ENCODE assay signal across 10 cellular contexts in genomic region chr20:32527447-32528055, GRCh38. TPM values are rescaled to one million over a fixed set of nuclear protein-coding genes. Genes with fewer than 3 reads are reported as not detected.
DNase-seq lines count a peak whose midpoint lies in the region; ATAC-seq, FAIRE-seq and TF ChIP-seq lines count a peak whose summit lies in the region.
"Had no signal": no experiment of that assay in that cellular context is flagged by ENCODE, and none has a peak within 500 bp of the region (broad histone marks: within the 10 kb centered on the region; RNA-seq: fewer than 3 reads in every experiment).

No MANE protein-coding gene starts in this region.

- TF ChIP-seq EP300 in SK-N-SH (IDR thresholded peaks at IDR 0.05; ENCODE audit: borderline replicate concordance in 1 of 2, low read depth in 1 of 2, low read length in 1 of 2) (no peak), K562 (IDR thresholded peaks at IDR 0.05; ENCODE audit: low read length) (no peak)

- no peaks in the 10 kb centered on the region for H3F3A ChIP-seq in SK-N-SH (replicated peaks; ENCODE audit: insufficient read depth)
- no peaks in the 10 kb centered on the region for H3F3A ChIP-seq in Loucy (ENCODE audit: low read depth)

- H3K4me3 ChIP-seq in SK-N-SH (ENCODE audit: low read depth in 2 of 2, low read length in 1 of 2) (no peak overlapping the region), Loucy (ENCODE audit: low read length, poor library complexity, severe bottlenecking) (no peak overlapping the region), K562 (no peak overlapping the region), neuronal stem cell (ENCODE audit: low read length in 2 of 2) (no peak overlapping the region), small intestine (ENCODE audit: low read depth in 1 of 2, low read length in 2 of 2) (no peak overlapping the region)
- H3K4me3 ChIP-seq: upper lobe of left lung had no signal

- H4K20me1 ChIP-seq in SK-N-SH (ENCODE audit: insufficient read depth) (no peaks in the 10 kb centered on the region), Loucy (ENCODE audit: insufficient read depth, low read length, poor library complexity, severe bottlenecking) (peaks cover 6% of the 10 kb centered on the region), K562 (replicated peaks; ENCODE audit: control insufficient read depth, insufficient read depth, low read length) (no peaks in the 10 kb centered on the region; the same call in 1 of the 2 replicates)

- no peak overlapping the region for H4K8ac ChIP-seq in neuronal stem cell (ENCODE audit: low read depth, low read length)

- H3K79me1 ChIP-seq in neuronal stem cell (ENCODE audit: low read depth, low read length), result no peaks in the 10 kb centered on the region

- TF ChIP-seq POLR2A in K562 (conservative IDR thresholded peaks at IDR 0.05), result no peak

- H3K79me2 ChIP-seq in SK-N-SH (ENCODE audit: insufficient read depth), result no peaks in the 10 kb centered on the region
- peaks cover 89% of the 10 kb centered on the region for H3K79me2 ChIP-seq in Loucy (ENCODE audit: insufficient read depth, low read length)
- H3K79me2 ChIP-seq in K562 (ENCODE audit: control insufficient read depth, insufficient read depth, low read length), result peaks cover 24% of the 10 kb centered on the region

- no TSS peak for BruUV-seq in K562 (replicated peaks; lab: Mats Ljungman, UMichigan)

- no peak overlapping the region for H3K9ac ChIP-seq in SK-N-SH
- H3K9ac ChIP-seq in Loucy (ENCODE audit: low read depth, low read length, poor library complexity, severe bottlenecking), result peak overlapping the region; percentile 44
- H3K9ac ChIP-seq in K562 (ENCODE audit: insufficient read depth in 1 of 2, low read depth in 2 of 2, low read length in 2 of 2), result peak overlapping the region in 1 of 2 experiments; percentile 56; a peak in 2 of 4 replicates
- H3K9ac ChIP-seq in neuronal stem cell (ENCODE audit: low read depth, low read length, poor library complexity), result no peak overlapping the region

- H3K4me1 ChIP-seq in SK-N-SH (ENCODE audit: control insufficient read depth in 1 of 2, insufficient read depth in 2 of 2, low read depth in 1 of 2, low read length in 1 of 2) (peaks cover 0 to 63% of the 10 kb centered on the region in 2 experiments; a peak in 1 of 4 replicates), Loucy (ENCODE audit: insufficient read depth, low read length, poor library complexity, severe bottlenecking) (peaks cover 80% of the 10 kb centered on the region), K562 (replicated peaks in 1 of 2; ENCODE audit: control insufficient read depth in 2 of 2, insufficient read depth in 2 of 2, low read length in 2 of 2) (peaks cover 12 to 38% of the 10 kb centered on the region in 2 experiments; a peak in 4 of 5 replicates), neuronal stem cell (ENCODE audit: control insufficient read depth in 2 of 2, insufficient read depth in 1 of 2, low read depth in 1 of 2, low read length in 2 of 2) (peaks cover 15 to 16% of the 10 kb centered on the region in 2 donors), small intestine (ENCODE audit: control insufficient read depth in 2 of 2, insufficient read depth in 1 of 2, low read depth in 1 of 2, low read length in 1 of 2) (no peaks in the 10 kb centered on the region)

- peak overlapping the region; percentile 34 for H2BK15ac ChIP-seq in neuronal stem cell (ENCODE audit: low read length)

- peak overlapping the region in 1 of 2 experiments; percentile 86; a peak in 2 of 4 replicates for H3K27ac ChIP-seq in SK-N-SH (ENCODE audit: low read depth in 2 of 2, low read length in 1 of 2)
- H3K27ac ChIP-seq in K562 (ENCODE audit: extremely low read depth, low read depth, low read length), result no peak overlapping the region
- no peak overlapping the region for H3K27ac ChIP-seq in neuronal stem cell (replicated peaks; ENCODE audit: low read length)
- H3K27ac ChIP-seq in small intestine (ENCODE audit: low read depth in 1 of 2, low read length in 1 of 2), result no peak overlapping the region

- 47% methylated on average over 23 of the region's 24 CpGs for WGBS in SK-N-SH (ENCODE audit: low lambda C conversion rate)
- 90% methylated on average over 15 of the region's 24 CpGs for WGBS in K562 (ENCODE audit: insufficient coverage, low coverage, missing lambda C conversion rate)
- no CpG with 5 or more reads among the region's 24 CpGs for WGBS in neuronal stem cell (ENCODE audit: extremely low coverage in 2 of 2, insufficient read length in 2 of 2, insufficient replicate concordance in 1 of 2), 2 donors
- 65 to 73% (median 69%) methylated on average over 24 of the region's 24 CpGs for WGBS in small intestine, 3 donors

- H2AK5ac ChIP-seq in neuronal stem cell (ENCODE audit: low read depth, low read length), result peak overlapping the region; percentile 51

- no peak overlapping the region for H4K91ac ChIP-seq in neuronal stem cell (ENCODE audit: low read depth, low read length, poor library complexity)

- TF ChIP-seq RAD21 in SK-N-SH (IDR thresholded peaks at IDR 0.05; ENCODE audit: low read length) (no peak), K562 (CRISPR knock-in tag; conservative IDR thresholded peaks at IDR 0.05 in 1 of 2, IDR thresholded peaks at IDR 0.05 in 1 of 2) (no peak)

- POLR2A ChIA-PET in SK-N-SH (lab: Yijun Ruan, JAX), result interaction anchor here (0.7 to 1.2 kb wide), 3 partner anchors 13 to 100 kb away, joined by 3 to 4 read pairs (median 3); no protein-coding TSS in a partner anchor
- POLR2A ChIA-PET in K562 (lab: Yijun Ruan, JAX), result interaction anchor here (1.3 kb wide), 1 partner anchor 12 kb away, joined by 3 read pairs; no protein-coding TSS in a partner anchor

- no peak overlapping the region for H3K14ac ChIP-seq in neuronal stem cell (ENCODE audit: low read length)

- H3K4me2 ChIP-seq in SK-N-SH (no peak overlapping the region), Loucy (ENCODE audit: low read depth, low read length, poor library complexity, severe bottlenecking) (no peak overlapping the region), K562 (ENCODE audit: insufficient read depth, low read length) (no peak overlapping the region), neuronal stem cell (ENCODE audit: insufficient read depth, low read length, poor library complexity, severe bottlenecking) (no peak overlapping the region)

- ATAC-seq in SK-N-SH treated with all-trans-retinoic acid at 6 μM for 48 hours (no peak; the same call in 2 of the 3 replicates), K562 (no peak)

- H3K9me2 ChIP-seq in SK-N-SH (no peaks in the 10 kb centered on the region), Loucy (replicated peaks; ENCODE audit: low read depth, low read length) (no peaks in the 10 kb centered on the region)

- H2BK5ac ChIP-seq in neuronal stem cell (ENCODE audit: low read length), result no peak overlapping the region

- H2AFZ ChIP-seq in SK-N-SH (ENCODE audit: low read depth), result no peak overlapping the region
- no peak overlapping the region for H2AFZ ChIP-seq in Loucy (ENCODE audit: low read length)
- no peak overlapping the region for H2AFZ ChIP-seq in K562 (ENCODE audit: low read depth, low read length)
- H2AFZ ChIP-seq in neuronal stem cell (ENCODE audit: low read length), result peak overlapping the region; percentile 65

- H3K27me3 ChIP-seq in SK-N-SH (ENCODE audit: insufficient read depth) (no peaks in the 10 kb centered on the region), Loucy (ENCODE audit: insufficient read depth, low read length, poor library complexity, severe bottlenecking) (no peaks in the 10 kb centered on the region), K562 (ENCODE audit: control insufficient read depth in 2 of 2, insufficient read depth in 2 of 2, low read length in 2 of 2) (no peaks in the 10 kb centered on the region), neuronal stem cell (ENCODE audit: control insufficient read depth in 3 of 3, insufficient read depth in 3 of 3, low read depth in 1 of 3, low read length in 3 of 3) (peaks cover 0 to 12% (median 0%) of the 10 kb centered on the region in 3 experiments), small intestine (ENCODE audit: control insufficient read depth in 2 of 2, insufficient read depth in 2 of 2, low read length in 2 of 2) (no peaks in the 10 kb centered on the region)
- H3K27me3 ChIP-seq: upper lobe of left lung had no signal

- H3K4ac ChIP-seq in neuronal stem cell (ENCODE audit: low read length), result peak overlapping the region; percentile 87

- peak overlapping the region; percentile 91 for H3K18ac ChIP-seq in neuronal stem cell (ENCODE audit: low read length)

- no peak overlapping the region for H2BK120ac ChIP-seq in neuronal stem cell (ENCODE audit: low read depth, low read length)

- H3K36me3 ChIP-seq in SK-N-SH (replicated peaks in 1 of 2; ENCODE audit: control insufficient read depth in 1 of 2, insufficient read depth in 2 of 2, low read length in 1 of 2) (no peaks in the 10 kb centered on the region), Loucy (ENCODE audit: insufficient read depth, low read length) (peaks cover 35% of the 10 kb centered on the region; the same call in 1 of the 2 replicates), K562 (ENCODE audit: control insufficient read depth, insufficient read depth, low read length) (peaks cover 57% of the 10 kb centered on the region; the same call in 2 of the 3 replicates), neuronal stem cell (replicated peaks in 1 of 2; ENCODE audit: control insufficient read depth in 2 of 2, insufficient read depth in 2 of 2, low read length in 2 of 2) (no peaks in the 10 kb centered on the region), small intestine (ENCODE audit: control insufficient read depth in 2 of 2, insufficient read depth in 2 of 2, low read length in 2 of 2) (no peaks in the 10 kb centered on the region)
- H3K36me3 ChIP-seq: upper lobe of left lung had no signal

- H3K23ac ChIP-seq in neuronal stem cell (ENCODE audit: low read depth, low read length, poor library complexity), result peak overlapping the region; percentile 44

- no peak overlapping the region for H2BK12ac ChIP-seq in neuronal stem cell (ENCODE audit: low read length)

- DNase-seq in SK-N-SH, result peak; percentile 79
- DNase-seq in K562 (ENCODE audit: extremely low read depth in 1 of 4, low spot score in 3 of 4), result no peak
- DNase-seq in neuronal stem cell (ENCODE audit: low spot score), result no peak
- no peak for DNase-seq in small intestine
- no peak for DNase-seq in UCSD-AML1 (lab: John Stamatoyannopoulos, UW; ENCODE audit: unreplicated experiment)
- no peak for DNase-seq in CD1c-positive myeloid dendritic cell (ENCODE audit: extremely low spot score)
- DNase-seq: activated T-cell treated with anti-CD3 and anti-CD28 coated beads, Interleukin-2, amount 50 U/mL, for 4 hours had no signal

- H3K9me1 ChIP-seq in K562 (ENCODE audit: control insufficient read depth, insufficient read depth, low read length), result peaks cover 3% of the 10 kb centered on the region

- CTCF ChIA-PET in SK-N-SH (lab: Yijun Ruan, JAX) (interaction anchor here (0.9 to 13.1 kb wide), 4 partner anchors 18 to 122 kb away, joined by 3 to 326 read pairs (median 5); no protein-coding TSS in a partner anchor), K562 (lab: Yijun Ruan, JAX; ENCODE audit: low intra/inter-chr PET ratio) (no interaction called here)

- H3K9me3 ChIP-seq in SK-N-SH (no peaks in the 10 kb centered on the region), Loucy (ENCODE audit: insufficient read depth, low read depth, low read length) (no peaks in the 10 kb centered on the region), K562 (replicated peaks; ENCODE audit: control insufficient read depth, insufficient read depth, low read depth, low read length) (no peaks in the 10 kb centered on the region), neuronal stem cell (replicated peaks in 1 of 2; ENCODE audit: control insufficient read depth in 2 of 2, insufficient read depth in 1 of 2, low read depth in 1 of 2, low read length in 2 of 2) (no peaks in the 10 kb centered on the region), small intestine (ENCODE audit: control insufficient read depth, low read depth) (no peaks in the 10 kb centered on the region)
- H3K9me3 ChIP-seq: upper lobe of left lung had no signal

- in situ Hi-C loops in K562 (cut with MboI), result no loop called here

- no peak for TF ChIP-seq CTCF in SK-N-SH (IDR thresholded peaks at IDR 0.05)
- no peak for TF ChIP-seq CTCF in Loucy (conservative IDR thresholded peaks at IDR 0.05; ENCODE audit: low read length)
- no peak for TF ChIP-seq CTCF in K562 (IDR thresholded peaks at IDR 0.05 in 2 of 3, conservative IDR thresholded peaks at IDR 0.05 in 1 of 3; ENCODE audit: insufficient read depth in 2 of 3, low read depth in 1 of 3, low read length in 3 of 3)

- FAIRE-seq in K562 (lab: Jason Lieb, UNC), result no peak
- no peak for FAIRE-seq in small intestine (lab: Jason Lieb, UNC)

- intact Hi-C loops in K562 (cut with micrococcal nuclease), result no loop called here

RNA-seq across cellular contexts. Expression of gene NOL4L, which starts 57.6 kb away (rescaled TPM):
- polyA plus RNA-seq in SK-N-SH (2012; rRNA removed) (10.4 and 14.3 TPM in 2 replicates), K562 (2011; rRNA removed) (11.6 and 15.4 TPM in 2 replicates), K562 (2014; fragmentation: Illumina TruSeq; extraction: Trizol) (14.8 and 16.0 TPM in 2 replicates), K562 (2014; fragmentation: Nextera tagmentation; extraction: Ambion mirVana) (1 to 10 TPM; 5.1 to 6.6 TPM), K562 (2014; rRNA removed) (13.6 and 15.9 TPM in 2 replicates), small intestine (10 to 100 TPM; 16.0 to 30.4 (median 17.6) TPM)
- polyA plus RNA-seq in SK-N-SH (2012; cell fraction: cytosol; rRNA removed), result 8.7 and 10.6 TPM in 2 replicates
- polyA plus RNA-seq in SK-N-SH (2012; cell fraction: nucleus; rRNA removed), result 35.9 and 37.2 TPM in 2 replicates
- 83.7 and 101 TPM in 2 replicates for total RNA-seq in K562 (2011; cell fraction: chromatin; rRNA removed; ENCODE audit: low replicate concordance)
- total RNA-seq in K562 (2011; cell fraction: nucleolus; rRNA removed), result 37.2 and 38.4 TPM in 2 replicates
- total RNA-seq in K562 (2011; cell fraction: nucleoplasm; rRNA removed), result 54.0 and 63.1 TPM in 2 replicates
- total RNA-seq in K562 (2014; rRNA removed) (14.8 and 17.9 TPM in 2 replicates), K562 (2014; rRNA removed; fragmentation: Illumina TruSeq; extraction: Trizol) (9.7 and 10.6 TPM in 2 replicates), K562 (2015; rRNA removed; fragmentation: Illumina TruSeq; extraction: Trizol) (13.8 and 14.1 TPM in 2 replicates), K562 (2021) (33.2 and 36.2 TPM in 2 replicates)
- 9.9 and 14.8 TPM in 2 replicates for polyA plus RNA-seq in K562 (2011; cell fraction: cytosol; rRNA removed)
- polyA plus RNA-seq in K562 (2011; cell fraction: nucleus; rRNA removed), result 42.8 and 74.6 TPM in 2 replicates
- polyA plus RNA-seq in K562 (2012), result 15.9 and 17.9 TPM in 2 replicates
- 10.1 and 11.5 TPM in 2 replicates for polyA minus RNA-seq in K562 (2011; rRNA and poly(A)+ RNA removed)
- 15.5 and 25.2 TPM in 2 replicates for polyA minus RNA-seq in K562 (2011; cell fraction: cytosol; rRNA and poly(A)+ RNA removed)
- 17.2 and 19.1 TPM in 2 replicates for polyA minus RNA-seq in K562 (2011; cell fraction: nucleus; rRNA and poly(A)+ RNA removed)
- polyA plus RNA-seq in neuronal stem cell (2013, experiment 1 of 2), result 27.2 TPM
- 27.3 TPM for polyA plus RNA-seq in neuronal stem cell (2013, experiment 2 of 2)

Comparison
In these comparisons a context has a peak if more than half of its experiments do, and no peak if none do; other contexts are left out.
1. Of the 27 proteins assayed by ChIP-seq in both K562 and SK-N-SH: peak only in K562: NFIC; only in SK-N-SH: CHD2 and MXI1; in both: none; in neither: 24.